31 cellular contexts compared by ENCODE assay signal in genomic region chr16:4301177-4301576, GRCh38. TPM values are rescaled to one million over a fixed set of nuclear protein-coding genes. Genes with fewer than 3 reads are reported as not detected.
"Had no signal": no experiment of that assay in that cellular context is flagged by ENCODE, and none has a peak within 500 bp of the region (broad histone marks: within the 10 kb centered on the region; RNA-seq: fewer than 3 reads in every experiment).

No MANE protein-coding gene starts in this region.

- DNase-seq: activated CD4-positive, alpha-beta memory T cell treated with anti-CD3 and anti-CD28 coated beads, Interleukin-2, amount 10 ng/mL, durations not matched to agents 7 days and 5 days; activated CD4-positive, alpha-beta T cell treated with anti-CD3 and anti-CD28 coated beads for 36 hours; activated CD4-positive, alpha-beta T cell treated with anti-CD3 and anti-CD28 coated beads, Interleukin-2, amount 50 U/mL, for 1 hour; activated CD4-positive, CD25-positive, alpha-beta regulatory T cell; activated gamma-delta T cell; activated naive CD4-positive, alpha-beta T cell treated with anti-CD3 and anti-CD28 coated beads, Interleukin-2, amount 10 ng/mL, durations not matched to agents 7 days and 5 days; activated naive CD8-positive, alpha-beta T cell treated with anti-CD3 and anti-CD28 coated beads, Interleukin-2, amount 10 ng/mL, durations not matched to agents 7 days and 5 days; activated T-cell treated with anti-CD3 and anti-CD28 coated beads for 4 hours; activated T-cell treated with anti-CD3 and anti-CD28 coated beads, Interleukin-2, amount 50 U/mL, for 48 hours; adrenal gland; anterior cingulate cortex; caudate nucleus; NCI-H1092; NCI-H1417; NCI-H1930; NCI-H2171 treated with DMSO at 0.1 percent for 48 hours; NCI-H226; NCI-H526; NCI-H774; OCI-M1; SIG-M5; T-helper 17 cell; T1000 had no signal

- H3K36me3 Mint-ChIP-seq: activated naive CD8-positive, alpha-beta T cell treated with anti-CD3 and anti-CD28 coated beads, Interleukin-2, amount 10 ng/mL, durations not matched to agents 7 days and 5 days had no signal

- H3K4me3 ChIP-seq: adrenal gland, breast epithelium had no signal

- H3K27me3 ChIP-seq: adrenal gland, breast epithelium had no signal

- H3K27ac ChIP-seq: adrenal gland, breast epithelium had no signal

- FAIRE-seq: TTC549 had no signal

- H3K27ac Mint-ChIP-seq: activated CD4-positive, alpha-beta memory T cell treated with anti-CD3 and anti-CD28 coated beads, Interleukin-2, amount 10 ng/mL, durations not matched to agents 7 days and 5 days; activated CD4-positive, alpha-beta T cell treated with anti-CD3 and anti-CD28 coated beads for 36 hours; activated naive CD4-positive, alpha-beta T cell treated with anti-CD3 and anti-CD28 coated beads, Interleukin-2, amount 10 ng/mL, durations not matched to agents 7 days and 5 days; activated naive CD8-positive, alpha-beta T cell treated with anti-CD3 and anti-CD28 coated beads, Interleukin-2, amount 10 ng/mL, durations not matched to agents 7 days and 5 days; activated T-helper 17 cell treated with anti-CD3 and anti-CD28 coated beads, Interleukin-2, amount 50 U/mL, for 72 hours; T-helper 17 cell had no signal

- H3K36me3 ChIP-seq: breast epithelium had no signal

- H3K4me3 Mint-ChIP-seq: activated CD4-positive, alpha-beta memory T cell treated with anti-CD3 and anti-CD28 coated beads, Interleukin-2, amount 10 ng/mL, durations not matched to agents 7 days and 5 days; activated CD4-positive, alpha-beta T cell treated with anti-CD3 and anti-CD28 coated beads for 36 hours; activated naive CD4-positive, alpha-beta T cell treated with anti-CD3 and anti-CD28 coated beads, Interleukin-2, amount 10 ng/mL, durations not matched to agents 7 days and 5 days; activated naive CD8-positive, alpha-beta T cell treated with anti-CD3 and anti-CD28 coated beads, Interleukin-2, amount 10 ng/mL, durations not matched to agents 7 days and 5 days; activated T-helper 17 cell treated with anti-CD3 and anti-CD28 coated beads, Interleukin-2, amount 50 U/mL, for 72 hours; T-helper 17 cell had no signal

- H3K27me3 Mint-ChIP-seq: activated CD4-positive, alpha-beta memory T cell treated with anti-CD3 and anti-CD28 coated beads, Interleukin-2, amount 10 ng/mL, durations not matched to agents 7 days and 5 days; activated CD4-positive, alpha-beta T cell treated with anti-CD3 and anti-CD28 coated beads for 36 hours; activated naive CD4-positive, alpha-beta T cell treated with anti-CD3 and anti-CD28 coated beads, Interleukin-2, amount 10 ng/mL, durations not matched to agents 7 days and 5 days; activated T-helper 17 cell treated with anti-CD3 and anti-CD28 coated beads, Interleukin-2, amount 50 U/mL, for 72 hours; T-helper 17 cell had no signal

- H3K9me3 ChIP-seq: adrenal gland, breast epithelium had no signal

- H3K9me3 Mint-ChIP-seq: activated CD4-positive, alpha-beta memory T cell treated with anti-CD3 and anti-CD28 coated beads, Interleukin-2, amount 10 ng/mL, durations not matched to agents 7 days and 5 days; activated naive CD4-positive, alpha-beta T cell treated with anti-CD3 and anti-CD28 coated beads, Interleukin-2, amount 10 ng/mL, durations not matched to agents 7 days and 5 days; activated naive CD8-positive, alpha-beta T cell treated with anti-CD3 and anti-CD28 coated beads, Interleukin-2, amount 10 ng/mL, durations not matched to agents 7 days and 5 days; activated T-helper 17 cell treated with anti-CD3 and anti-CD28 coated beads, Interleukin-2, amount 50 U/mL, for 72 hours had no signal

- ATAC-seq: activated CD4-positive, alpha-beta T cell treated with anti-CD3 and anti-CD28 coated beads for 36 hours; activated T-helper 17 cell treated with anti-CD3 and anti-CD28 coated beads, Interleukin-2, amount 50 U/mL, for 72 hours; Panc1; T-helper 17 cell had no signal

RNA-seq across cellular contexts. Expression of gene SRL, which starts 59.3 kb away (rescaled TPM):
- total RNA-seq: activated CD4-positive, alpha-beta memory T cell treated with anti-CD3 and anti-CD28 coated beads, Interleukin-2, amount 10 ng/mL, durations not matched to agents 7 days and 5 days; activated CD4-positive, alpha-beta T cell treated with anti-CD3 and anti-CD28 coated beads for 36 hours; activated CD8-positive, alpha-beta memory T cell treated with anti-CD3 and anti-CD28 coated beads for 36 hours; activated naive CD8-positive, alpha-beta T cell treated with anti-CD3 and anti-CD28 coated beads, Interleukin-2, amount 10 ng/mL, durations not matched to agents 7 days and 5 days; activated T-helper 17 cell treated with anti-CD3 and anti-CD28 coated beads, Interleukin-2, amount 50 U/mL, for 72 hours; LHCN-M2; M059J; NCI-H460; T-helper 17 cell had no signal
